ENCODE assay signal across 15 cellular contexts in the genomic region with DNA sequence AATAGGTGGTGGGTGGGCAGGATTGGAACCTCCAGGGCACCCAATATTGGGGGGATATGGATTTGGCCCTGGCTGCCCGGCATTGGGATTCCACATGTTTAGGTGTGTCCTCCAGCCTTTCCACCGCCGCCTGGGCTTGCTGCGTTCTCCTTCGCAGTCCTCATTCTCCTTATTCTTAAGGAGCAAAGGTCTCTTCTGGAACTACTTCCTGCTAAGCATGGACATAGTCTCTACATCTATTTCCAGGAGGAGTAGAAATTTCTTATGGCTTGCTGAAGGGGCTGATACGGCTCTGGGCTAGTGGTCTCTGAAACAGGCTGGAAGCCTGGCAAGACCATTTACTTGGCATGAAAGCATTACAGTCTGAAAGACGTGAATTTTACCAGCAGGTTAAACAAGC. TPM values are rescaled to one million over a fixed set of nuclear protein-coding genes. Genes with fewer than 3 reads are reported as not detected.
DNase-seq lines count a peak whose midpoint lies in the region; ATAC-seq and TF ChIP-seq lines count a peak whose summit lies in the region.
"Had no signal": no experiment of that assay in that cellular context is flagged by ENCODE, and none has a peak within 500 bp of the region (broad histone marks: within the 10 kb centered on the region; RNA-seq: fewer than 3 reads in every experiment).

No MANE protein-coding gene starts in this region.

- no peaks in the 10 kb centered on the region for H3K79me2 ChIP-seq in OCI-LY3 (ENCODE audit: low read length)

- peaks cover 7% of the 10 kb centered on the region for H3K9me3 Mint-ChIP-seq in CD8-positive, alpha-beta T cell
- peaks cover 9% of the 10 kb centered on the region for H3K9me3 Mint-ChIP-seq in progenitor cell of endocrine pancreas (ENCODE audit: low read depth)

- peaks cover 75% of the 10 kb centered on the region for H3K4me1 ChIP-seq in CD8-positive, alpha-beta T cell (ENCODE audit: insufficient read depth, low read length)
- peaks cover 51% of the 10 kb centered on the region for H3K4me1 ChIP-seq in OCI-LY3 (ENCODE audit: low read length)
- peaks cover 8% of the 10 kb centered on the region for H3K4me1 ChIP-seq in colonic mucosa

- peaks cover 33% of the 10 kb centered on the region for H3K36me3 Mint-ChIP-seq in CD8-positive, alpha-beta T cell
- H3K36me3 Mint-ChIP-seq in progenitor cell of endocrine pancreas (ENCODE audit: insufficient read depth): peaks cover 3% of the 10 kb centered on the region

- in situ Hi-C loops in G401 (cut with HindIII; ENCODE audit: low sequenced_read_pairs): loop anchor here (10.0 kb wide), 1 partner anchor 159 kb away; no protein-coding TSS in a partner anchor

- DNase-seq in CD8-positive, alpha-beta T cell: peak in 1 of 7 experiments; percentile 25
- DNase-seq in colonic mucosa (no peak), progenitor cell of endocrine pancreas (ENCODE audit: low spot score, unreplicated experiment) (no peak), cerebellum (ENCODE audit: low spot score) (no peak), G401 (ENCODE audit: low spot score) (no peak)
- DNase-seq: activated CD4-positive, alpha-beta T cell treated with anti-CD3 and anti-CD28 coated beads, Interleukin-2, amount 50 U/mL, for 1 hour; cortex of kidney; NCI-H1092 treated with DMSO at 0.1 percent for 48 hours; NCI-H446; stimulated activated CD4-positive, alpha-beta T cell treated with anti-CD3 and anti-CD28 coated beads, Interleukin-4, amount 100 ng/mL, for 4 hours had no signal

- H3K36me3 ChIP-seq in CD8-positive, alpha-beta T cell (ENCODE audit: insufficient read depth, low read length): no peaks in the 10 kb centered on the region
- peaks cover 12% of the 10 kb centered on the region for H3K36me3 ChIP-seq in OCI-LY3 (replicated peaks; ENCODE audit: low read depth, low read length)
- H3K36me3 ChIP-seq in colonic mucosa: no peaks in the 10 kb centered on the region

- H3K27me3 ChIP-seq in CD8-positive, alpha-beta T cell (ENCODE audit: insufficient read depth, low read length): no peaks in the 10 kb centered on the region
- H3K27me3 ChIP-seq in OCI-LY3 (ENCODE audit: low read depth, low read length) (no peaks in the 10 kb centered on the region), colonic mucosa (no peaks in the 10 kb centered on the region)

- H3K4me1 Mint-ChIP-seq in CD8-positive, alpha-beta T cell (ENCODE audit: low read depth): peaks cover 74% of the 10 kb centered on the region
- peaks cover 31% of the 10 kb centered on the region for H3K4me1 Mint-ChIP-seq in progenitor cell of endocrine pancreas (ENCODE audit: low read depth)

- H3K9ac ChIP-seq in OCI-LY3 (ENCODE audit: low read length) (peak overlapping the region; percentile 54), colonic mucosa (ENCODE audit: low read depth in 2 of 2, low read length in 2 of 2) (peak overlapping the region; percentile 30 to 55)

- no peak overlapping the region for H2AFZ ChIP-seq in OCI-LY3 (ENCODE audit: low read depth, low read length)

- no peaks in the 10 kb centered on the region for H4K20me1 ChIP-seq in OCI-LY3 (ENCODE audit: insufficient read depth, low read length)

- no peaks in the 10 kb centered on the region for H3K27me3 Mint-ChIP-seq in CD8-positive, alpha-beta T cell (ENCODE audit: low read depth)
- no peaks in the 10 kb centered on the region for H3K27me3 Mint-ChIP-seq in progenitor cell of endocrine pancreas
- H3K27me3 Mint-ChIP-seq: stimulated activated naive CD8-positive, alpha-beta T cell treated with anti-CD3 and anti-CD28 coated beads, Interleukin-15, Interleukin-2, amounts not matched to agents 100 ng/mL and 50 ng/mL, for 24 hours had no signal

- intact Hi-C loops in CD8-positive, alpha-beta T cell (cut with DNase I, micrococcal nuclease): no loop called here
- intact Hi-C loops in colonic mucosa (cut with DNase I): no loop called here

- H3K27ac Mint-ChIP-seq in CD8-positive, alpha-beta T cell: peak overlapping the region; percentile 77
- peak overlapping the region; percentile 67 for H3K27ac Mint-ChIP-seq in progenitor cell of endocrine pancreas

- H3K27ac ChIP-seq in CD8-positive, alpha-beta T cell (ENCODE audit: low read depth, low read length): peak overlapping the region; percentile 21
- H3K27ac ChIP-seq in OCI-LY3 (ENCODE audit: low read length) (peak overlapping the region; percentile 91), colonic mucosa (peak overlapping the region; percentile 77)

- TF ChIP-seq CTCF in CD8-positive, alpha-beta T cell (IDR thresholded peaks at IDR 0.05): no peak
- TF ChIP-seq CTCF in OCI-LY3 (IDR thresholded peaks at IDR 0.05; ENCODE audit: low read depth, low read length): no peak
- TF ChIP-seq CTCF in colonic mucosa (IDR thresholded peaks at IDR 0.05): no peak
- no peak for TF ChIP-seq CTCF in progenitor cell of endocrine pancreas (IDR thresholded peaks at IDR 0.05; ENCODE audit: unreplicated experiment)

- CTCF ChIA-PET in CD8-positive, alpha-beta T cell (lab: Charles Lee): interaction anchor here (0.6 to 9.4 kb wide), 3 partner anchors 27 to 52 kb away, joined by 3 to 90 read pairs (median 3); a partner anchor contains a TSS

- H3K4me3 ChIP-seq in CD8-positive, alpha-beta T cell (ENCODE audit: low read depth, low read length): peak overlapping the region; percentile 38
- H3K4me3 ChIP-seq in OCI-LY3 (ENCODE audit: low read length): no peak overlapping the region
- H3K4me3 ChIP-seq in colonic mucosa: no peak overlapping the region

- no peak for ATAC-seq in CD8-positive, alpha-beta T cell
- ATAC-seq in GM19351 (IDR thresholded peaks at IDR 0.05; ENCODE audit: unreplicated experiment): no peak
- ATAC-seq: Panc1 had no signal

- peak overlapping the region; percentile 45 for H3K4me3 Mint-ChIP-seq in CD8-positive, alpha-beta T cell
- no peak overlapping the region for H3K4me3 Mint-ChIP-seq in progenitor cell of endocrine pancreas (ENCODE audit: low read depth)

- POLR2A ChIA-PET in CD8-positive, alpha-beta T cell (lab: Charles Lee): interaction anchor here (1.6 to 5.0 kb wide), 2 partner anchors 10 to 27 kb away, joined by 5 to 43 read pairs; a partner anchor contains a TSS

- H3K9me3 ChIP-seq in CD8-positive, alpha-beta T cell (ENCODE audit: low read length): no peaks in the 10 kb centered on the region
- H3K9me3 ChIP-seq in OCI-LY3 (ENCODE audit: insufficient read depth, low read length): peaks cover 15% of the 10 kb centered on the region
- no peaks in the 10 kb centered on the region for H3K9me3 ChIP-seq in colonic mucosa
- H3K9me3 ChIP-seq: Caco-2 had no signal

- H3K4me2 ChIP-seq in OCI-LY3 (ENCODE audit: low read length): peak overlapping the region; percentile 52

RNA-seq across cellular contexts. Expression of a gene that starts 9.2 kb away (rescaled TPM):
- 10 to 100 TPM; 28.1 to 31.9 TPM for total RNA-seq in CD8-positive, alpha-beta T cell
- total RNA-seq in colonic mucosa (1,000 to 10,000 TPM; 2,896 to 3,903 TPM), progenitor cell of endocrine pancreas (0.80 and 1.2 TPM in 2 replicates), cerebellum (5.8 TPM)
- 0.55 and 0.61 TPM in 2 replicates for total RNA-seq in G401 (2014; rRNA removed; shearing (Covaris generic))

RNA-seq across cellular contexts. Expression of a gene that starts 27.4 kb away (rescaled TPM):
- total RNA-seq in CD8-positive, alpha-beta T cell: 10 to 100 TPM; 75.9 to 79.0 TPM
- total RNA-seq in colonic mucosa: 100 to 1,000 TPM in 1 of 2 donors, 10 to 100 TPM in 1; 87.3 to 143 TPM
- 95.9 and 100 TPM in 2 replicates for total RNA-seq in progenitor cell of endocrine pancreas
- 52.6 TPM for total RNA-seq in cerebellum
- total RNA-seq in G401 (2014; rRNA removed; shearing (Covaris generic)): 273 and 325 TPM in 2 replicates

RNA-seq across cellular contexts. Expression of a gene that starts 53.3 kb away (rescaled TPM):
- total RNA-seq in CD8-positive, alpha-beta T cell: 1 to 10 TPM; 1.6 to 2.4 TPM
- total RNA-seq in colonic mucosa (1 to 10 TPM; 1.1 to 1.3 TPM), progenitor cell of endocrine pancreas (5.1 and 5.9 TPM in 2 replicates), cerebellum (17.3 TPM)
- 3.0 and 3.4 TPM in 2 replicates for total RNA-seq in G401 (2014; rRNA removed; shearing (Covaris generic))

Comparison
In these comparisons a context has a peak if more than half of its experiments do, and no peak if none do; other contexts are left out.
1. H3K27ac ChIP-seq: peak in every context shown above with its lines; median percentile 91 in OCI-LY3; 77 in colonic mucosa; 21 in CD8-positive, alpha-beta T cell.
2. RNA of a gene that starts 9.2 kb away (total RNA-seq): 2,896 to 3,903 TPM in colonic mucosa; 28.1 to 31.9 TPM in CD8-positive, alpha-beta T cell, 5.8 TPM in cerebellum (single experiment), 0.80 to 1.2 TPM in progenitor cell of endocrine pancreas and 0.55 to 0.61 TPM in G401; every median in the first group is over 10 times any median in the second.